In the genomic region with DNA sequence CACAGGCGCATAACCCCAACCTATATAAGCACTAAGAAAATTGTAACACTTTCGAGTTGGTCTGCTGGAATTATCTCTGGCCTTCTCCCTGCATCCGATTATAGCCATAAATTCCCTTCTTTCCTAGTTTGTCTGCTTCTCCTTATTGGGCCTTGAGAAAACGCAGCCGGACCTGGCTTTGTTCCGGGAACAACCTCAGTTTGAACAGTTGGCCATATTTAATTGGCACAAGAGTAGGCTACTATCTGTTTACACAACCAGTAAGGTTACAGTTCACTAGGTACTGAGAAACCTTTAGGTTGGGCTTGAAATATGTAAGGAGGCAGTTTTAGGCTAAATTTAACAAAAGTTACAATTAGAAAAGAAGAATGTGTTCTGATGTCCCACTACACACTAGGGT, we compare ENCODE assay signal across 19 cellular contexts.
"Had no signal": no experiment of that assay in that cellular context is flagged by ENCODE, and none has a peak within 500 bp of the region (broad histone marks: within the 10 kb centered on the region; RNA-seq: fewer than 3 reads in every experiment).

No MANE protein-coding gene starts in this region.

- ATAC-seq: foreskin keratinocyte; natural killer cell; stimulated activated effector memory CD8-positive, alpha-beta T cell treated with anti-CD3 and anti-CD28 coated beads, Interleukin-12 subunit alpha, Interleukin-12 subunit beta, amount 100 ng/mL, for 72 hours had no signal

- H3K4me1 ChIP-seq: vagina had no signal

- DNase-seq: activated CD4-positive, alpha-beta T cell treated with anti-CD3 and anti-CD28 coated beads for 4 hours; activated CD4-positive, alpha-beta T cell treated with anti-CD3 and anti-CD28 coated beads, Interleukin-2, amount 50 U/mL, for 48 hours; activated CD4-positive, CD25-positive, alpha-beta regulatory T cell; activated CD8-positive, alpha-beta memory T cell treated with anti-CD3 and anti-CD28 coated beads, Interleukin-2, amount 50 U/mL, for 48 hours; activated effector memory CD4-positive, alpha-beta T cell treated with Interleukin-2 at 50 U/mL for 16 hours; activated naive CD4-positive, alpha-beta T cell treated with anti-CD3 and anti-CD28 coated beads for 36 hours; activated T-cell treated with anti-CD3 and anti-CD28 coated beads, Interleukin-2, amount 50 U/mL, for 48 hours; dermis blood vessel endothelial cell; effector CD8-positive, alpha-beta T cell; foreskin keratinocyte; kidney glomerular epithelial cell; midbrain; natural killer cell; stimulated activated CD4-positive, alpha-beta T cell treated with anti-CD3 and anti-CD28 coated beads, Interleukin-1b, Interleukin-23, amount 100 ng/mL, for 48 hours; T1000; trophoblast cell had no signal

- H3K9me3 ChIP-seq: vagina had no signal

- H3K9me3 Mint-ChIP-seq: stimulated activated effector memory CD8-positive, alpha-beta T cell treated with anti-CD3 and anti-CD28 coated beads, Interleukin-12 subunit alpha, Interleukin-12 subunit beta, amount 100 ng/mL, for 72 hours; T-helper 1 cell treated with Interleukin-12 subunit alpha and Interleukin-12 subunit beta and Interleukin-4 antibody, amounts not matched to agents 30 μg/mL and 1 μg/mL, for 36 hours had no signal

- H3K4me3 ChIP-seq: vagina had no signal

- H3K27ac ChIP-seq: foreskin keratinocyte, vagina had no signal

- H3K36me3 ChIP-seq: vagina had no signal

- H3K4me1 Mint-ChIP-seq: natural killer cell; stimulated activated effector memory CD8-positive, alpha-beta T cell treated with anti-CD3 and anti-CD28 coated beads, Interleukin-12 subunit alpha, Interleukin-12 subunit beta, amount 100 ng/mL, for 72 hours had no signal

- H3K4me3 Mint-ChIP-seq: activated naive CD4-positive, alpha-beta T cell treated with anti-CD3 and anti-CD28 coated beads for 36 hours; natural killer cell; stimulated activated effector memory CD8-positive, alpha-beta T cell treated with anti-CD3 and anti-CD28 coated beads, Interleukin-12 subunit alpha, Interleukin-12 subunit beta, amount 100 ng/mL, for 72 hours; T-helper 1 cell treated with Interleukin-12 subunit alpha and Interleukin-12 subunit beta and Interleukin-4 antibody, amounts not matched to agents 30 μg/mL and 1 μg/mL, for 36 hours had no signal

- H3K27ac Mint-ChIP-seq: activated naive CD4-positive, alpha-beta T cell treated with anti-CD3 and anti-CD28 coated beads for 36 hours; natural killer cell; stimulated activated effector memory CD8-positive, alpha-beta T cell treated with anti-CD3 and anti-CD28 coated beads, Interleukin-12 subunit alpha, Interleukin-12 subunit beta, amount 100 ng/mL, for 72 hours; T-helper 1 cell treated with Interleukin-12 subunit alpha and Interleukin-12 subunit beta and Interleukin-4 antibody, amounts not matched to agents 30 μg/mL and 1 μg/mL, for 36 hours had no signal

- H3K36me3 Mint-ChIP-seq: natural killer cell; stimulated activated effector memory CD8-positive, alpha-beta T cell treated with anti-CD3 and anti-CD28 coated beads, Interleukin-12 subunit alpha, Interleukin-12 subunit beta, amount 100 ng/mL, for 72 hours had no signal

- H3K27me3 ChIP-seq: foreskin keratinocyte, vagina had no signal
